Comparison of ENCODE assay signal across 12 cellular contexts in genomic region chr17:78366109-78366848, GRCh38. TPM values are rescaled to one million over a fixed set of nuclear protein-coding genes. Genes with fewer than 3 reads are reported as not detected.
A peak's percentile ranks its signal among the peaks of the same experiment; 100 is the strongest.
DNase-seq lines count a peak whose midpoint lies in the region; ATAC-seq, FAIRE-seq and TF ChIP-seq lines count a peak whose summit lies in the region.
"Had no signal": no experiment of that assay in that cellular context is flagged by ENCODE, and none has a peak within 500 bp of the region (broad histone marks: within the 10 kb centered on the region; RNA-seq: fewer than 3 reads in every experiment).

No MANE protein-coding gene starts in this region.

- no peaks in the 10 kb centered on the region for H4K20me1 ChIP-seq in astrocyte (ENCODE audit: insufficient read depth, low read length)

- peaks cover 16% of the 10 kb centered on the region for H3K4me1 Mint-ChIP-seq in astrocyte (ENCODE audit: low read depth, unreplicated experiment)

- DNase-seq in astrocyte (ENCODE audit: low read depth) (no peak), stomach (no peak), NCI-H524 (lab: John Stamatoyannopoulos, UW) (no peak), activated gamma-delta T cell (lab: John Stamatoyannopoulos, UW) (no peak)
- DNase-seq in activated CD4-positive, CD25-positive, alpha-beta regulatory T cell (lab: John Stamatoyannopoulos, UW) = no peak
- DNase-seq: activated CD4-positive, alpha-beta T cell treated with anti-CD3 and anti-CD28 coated beads for 48 hours; amygdala; NK-92 treated with Interleukin-12 subunit alpha and Interleukin-12 subunit beta, amount 100 ng/mL, for 24 hours had no signal

- peak overlapping the region; percentile 12 for H2AFZ ChIP-seq in astrocyte (ENCODE audit: low read depth, low read length)

- H3K27ac ChIP-seq in HEK293 (ENCODE audit: extremely low read depth, low read depth, low read length) (no peak overlapping the region), astrocyte (ENCODE audit: low read depth, low read length) (peak overlapping the region; percentile 30), layer of hippocampus (ENCODE audit: low read depth, low read length) (peak overlapping the region; percentile 46), stomach (peak overlapping the region in 3 of 5 donors; percentile 46 to 60 (median 52))
- H3K27ac ChIP-seq: KMS-11 had no signal

- peak overlapping the region; percentile 37 for H3K4me2 ChIP-seq in astrocyte (ENCODE audit: low read length)
- H3K4me2 ChIP-seq: KMS-11 had no signal

- no peaks in the 10 kb centered on the region for H3K9me3 Mint-ChIP-seq in astrocyte (ENCODE audit: unreplicated experiment)

- H3K4me3 ChIP-seq in HEK293 (ENCODE audit: low read depth, low read length) (no peak overlapping the region), astrocyte (ENCODE audit: insufficient read depth, low read depth, low read length) (no peak overlapping the region), stomach (no peak overlapping the region)

- no peaks in the 10 kb centered on the region for H3K36me3 Mint-ChIP-seq in astrocyte (ENCODE audit: low read depth, unreplicated experiment)

- peak overlapping the region; percentile 47 for H3K27ac Mint-ChIP-seq in astrocyte (ENCODE audit: unreplicated experiment)

- CTCF ChIA-PET in HEK293 (lab: Yijun Ruan, JAX) = interaction anchor here (0.6 to 2.3 kb wide), 4 partner anchors 24 to 56 kb away, joined by 3 to 7 read pairs (median 4); no protein-coding TSS in a partner anchor

- H3K27me3 ChIP-seq in astrocyte (ENCODE audit: insufficient read depth, low read length) (no peaks in the 10 kb centered on the region), layer of hippocampus (ENCODE audit: control insufficient read depth, insufficient read depth, low read length) (no peaks in the 10 kb centered on the region), stomach (peaks cover 0 to 16% (median 5%) of the 10 kb centered on the region in 3 donors)

- FAIRE-seq in astrocyte (lab: Jason Lieb, UNC) = no peak

- H3K27me3 Mint-ChIP-seq in astrocyte (ENCODE audit: low read depth, unreplicated experiment) = peaks cover 5% of the 10 kb centered on the region

- no peak for ATAC-seq in GM21360 (IDR thresholded peaks at IDR 0.05; ENCODE audit: unreplicated experiment)

- peak overlapping the region; percentile 47 for H3K9ac ChIP-seq in astrocyte (ENCODE audit: low read length)
- H3K9ac ChIP-seq: KMS-11 had no signal

- no peak for TF ChIP-seq EP300 in stomach (IDR thresholded peaks at IDR 0.05)

- POLR2A ChIA-PET in HEK293 (lab: Yijun Ruan, JAX) = interaction anchor here (0.6 to 0.8 kb wide), 2 partner anchors 12 to 22 kb away, joined by 3 read pairs; partner anchors contain the start of gene PGS1

- H3K36me3 ChIP-seq in HEK293 (ENCODE audit: control insufficient read depth in 2 of 2, insufficient read depth in 1 of 2, low read length in 2 of 2) = no peaks in the 10 kb centered on the region
- H3K36me3 ChIP-seq in astrocyte (ENCODE audit: insufficient read depth, low read length) = no peaks in the 10 kb centered on the region
- H3K36me3 ChIP-seq in stomach = no peaks in the 10 kb centered on the region

- TF ChIP-seq POLR2A in stomach (IDR thresholded peaks at IDR 0.05) = no peak

- TF ChIP-seq CTCF in HEK293 (tag by site-specific recombination; IDR thresholded peaks at IDR 0.05) (no peak), astrocyte (IDR thresholded peaks at IDR 0.05; ENCODE audit: insufficient read depth, low read depth, low read length) (no peak), stomach (IDR thresholded peaks at IDR 0.05) (no peak)

- no peaks in the 10 kb centered on the region for H3K79me2 ChIP-seq in astrocyte (ENCODE audit: insufficient read depth, low read length)

- H3K4me3 Mint-ChIP-seq in astrocyte (ENCODE audit: unreplicated experiment) = peak overlapping the region; percentile 57

- 77 to 87% (median 78%) methylated on average over 14 to 18 of the region's 18 CpGs for WGBS in stomach, 5 donors

- H3K4me1 ChIP-seq in HEK293 (ENCODE audit: control insufficient read depth, insufficient read depth, low read length) = no peaks in the 10 kb centered on the region
- H3K4me1 ChIP-seq in astrocyte (ENCODE audit: insufficient read depth, low read length) = peaks cover 22% of the 10 kb centered on the region
- peaks cover 0 to 18% (median 8%) of the 10 kb centered on the region in 4 donors for H3K4me1 ChIP-seq in stomach

- H3K9me3 ChIP-seq in HEK293 (ENCODE audit: control insufficient read depth, insufficient read depth, low read depth, low read length) (no peaks in the 10 kb centered on the region), astrocyte (ENCODE audit: insufficient read depth, low read depth, low read length) (no peaks in the 10 kb centered on the region), stomach (no peaks in the 10 kb centered on the region)

- intact Hi-C loops in stomach (cut with DNase I; ENCODE audit: low total_unique reads) = no loop called here

TF ChIP-seq in HEK293, 187 proteins besides CTCF, POLR2A, EP300 and RAD21:
- TF ChIP-seq, protein P1, sequence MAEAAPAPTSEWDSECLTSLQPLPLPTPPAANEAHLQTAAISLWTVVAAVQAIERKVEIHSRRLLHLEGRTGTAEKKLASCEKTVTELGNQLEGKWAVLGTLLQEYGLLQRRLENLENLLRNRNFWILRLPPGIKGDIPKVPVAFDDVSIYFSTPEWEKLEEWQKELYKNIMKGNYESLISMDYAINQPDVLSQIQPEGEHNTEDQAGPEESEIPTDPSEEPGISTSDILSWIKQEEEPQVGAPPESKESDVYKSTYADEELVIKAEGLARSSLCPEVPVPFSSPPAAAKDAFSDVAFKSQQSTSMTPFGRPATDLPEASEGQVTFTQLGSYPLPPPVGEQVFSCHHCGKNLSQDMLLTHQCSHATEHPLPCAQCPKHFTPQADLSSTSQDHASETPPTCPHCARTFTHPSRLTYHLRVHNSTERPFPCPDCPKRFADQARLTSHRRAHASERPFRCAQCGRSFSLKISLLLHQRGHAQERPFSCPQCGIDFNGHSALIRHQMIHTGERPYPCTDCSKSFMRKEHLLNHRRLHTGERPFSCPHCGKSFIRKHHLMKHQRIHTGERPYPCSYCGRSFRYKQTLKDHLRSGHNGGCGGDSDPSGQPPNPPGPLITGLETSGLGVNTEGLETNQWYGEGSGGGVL (tag by site-specific recombination; IDR thresholded peaks at IDR 0.05) = peak; percentile 22; the same call in 1 of the 2 replicates
- TF ChIP-seq ZNF501 (tag by site-specific recombination; IDR thresholded peaks at IDR 0.05) (no peak), ZIC2 (tag by site-specific recombination; IDR thresholded peaks at IDR 0.05) (peak; percentile 60)
TF ChIP-seq in HEK293: peak in this region for 2.

RNA-seq across cellular contexts. Expression of gene SOCS3, which starts 6.4 kb away (rescaled TPM):
- 13.4 and 16.7 TPM in 2 replicates for total RNA-seq in astrocyte
- total RNA-seq in stomach = 10 to 100 TPM; 48.4 to 62.9 (median 52.2) TPM
- 10 to 100 TPM; 18.7 to 46.9 (median 39.7) TPM for polyA plus RNA-seq in stomach

RNA-seq across cellular contexts. Expression of gene PGS1, which starts 12.2 kb away (rescaled TPM):
- total RNA-seq in astrocyte (31.3 and 32.0 TPM in 2 replicates), stomach (100 to 1,000 TPM in 2 of 5 donors, 10 to 100 TPM in 3; 27.8 to 209 (median 41.7) TPM)
- polyA plus RNA-seq in stomach = 10 to 100 TPM; 11.9 to 19.1 (median 14.9) TPM
